ENCODE assay signal across 10 cellular contexts in genomic region chr11:79705648-79706047, GRCh38.
"Had no signal": no experiment of that assay in that cellular context is flagged by ENCODE, and none has a peak within 500 bp of the region (broad histone marks: within the 10 kb centered on the region; RNA-seq: fewer than 3 reads in every experiment).

No MANE protein-coding gene starts in this region.

- H3K27ac ChIP-seq: GM23248, HL-60 had no signal

- H3K4me3 ChIP-seq: GM23248, HAP-1 had no signal

- H3K27me3 Mint-ChIP-seq: IgD-negative memory B cell had no signal

- H3K4me1 ChIP-seq: HAP-1 had no signal

- DNase-seq: GM23248, GOT3, H7, HFFc6, KG1 had no signal

- ATAC-seq: HCT116, HepG2 had no signal

- H3K36me3 ChIP-seq: HAP-1 had no signal

- H3K4me3 Mint-ChIP-seq: HFFc6, IgD-negative memory B cell had no signal

- H3K4me1 Mint-ChIP-seq: IgD-negative memory B cell had no signal

- FAIRE-seq: HepG2 had no signal

- H3K27ac Mint-ChIP-seq: HFFc6, IgD-negative memory B cell had no signal
